Comparison of ENCODE assay signal across 26 cellular contexts in genomic region chr14:94640721-94641631, GRCh38. TPM values are rescaled to one million over a fixed set of nuclear protein-coding genes. Genes with fewer than 3 reads are reported as not detected.
DNase-seq lines count a peak whose midpoint lies in the region; ATAC-seq and TF ChIP-seq lines count a peak whose summit lies in the region.
"Had no signal": no experiment of that assay in that cellular context is flagged by ENCODE, and none has a peak within 500 bp of the region (broad histone marks: within the 10 kb centered on the region; RNA-seq: fewer than 3 reads in every experiment).

No MANE protein-coding gene starts in this region.

- H3K79me2 ChIP-seq in PC-3 (ENCODE audit: low read length), result no peaks in the 10 kb centered on the region

- intact Hi-C loops in PC-3 (cut with micrococcal nuclease), result no loop called here

- POLR2A ChIA-PET in PC-3 (lab: Charles Lee; ENCODE audit: unreplicated experiment), result no interaction called here

- CTCF ChIA-PET in PC-3 (lab: Charles Lee), result no interaction called here

- H3K9me2 ChIP-seq in PC-3 (replicated peaks; ENCODE audit: low read length), result no peaks in the 10 kb centered on the region

- H3F3A ChIP-seq in PC-3 (ENCODE audit: low read length, unreplicated experiment), result no peaks in the 10 kb centered on the region

- H3K9me3 ChIP-seq in RWPE2 (ENCODE audit: severe bottlenecking) (no peaks in the 10 kb centered on the region), PC-3 (ENCODE audit: low read length) (no peaks in the 10 kb centered on the region)
- H3K9me3 ChIP-seq: heart left ventricle, MG63, prostate gland, tibial artery had no signal

- H3K4me2 ChIP-seq in PC-3 (ENCODE audit: low read length), result no peak overlapping the region

- peak; percentile 40 for DNase-seq in activated CD8-positive, alpha-beta memory T cell treated with anti-CD3 and anti-CD28 coated beads for 24 hours
- no peak for DNase-seq in activated CD8-positive, alpha-beta memory T cell treated with anti-CD3 and anti-CD28 coated beads, Interleukin-2, amount 50 U/mL, for 48 hours
- DNase-seq in RWPE2 (ENCODE audit: low spot score) (no peak), foreskin keratinocyte (no peak), renal cortical epithelial cell (ENCODE audit: low read depth) (peak; percentile 9), PC-3 (no peak), NCI-H1436 (lab: John Stamatoyannopoulos, UW) (no peak)
- DNase-seq in activated naive CD4-positive, alpha-beta T cell treated with Interleukin-2 at 50 U/mL for 16 hours, result no peak
- DNase-seq: activated CD4-positive, alpha-beta T cell treated with anti-CD3 and anti-CD28 coated beads for 48 hours; activated T-cell treated with anti-CD3 and anti-CD28 coated beads, Interleukin-2, amount 50 U/mL, for 4 hours; effector memory CD4-positive, alpha-beta T cell; foreskin fibroblast; heart left ventricle; left cardiac atrium; MG63; NCI-H1105 treated with DMSO at 0.1 percent for 48 hours; NCI-H2029 treated with DMSO at 0.1 percent for 48 hours; NCI-H2227 treated with DMSO at 0.1 percent for 48 hours; stimulated activated naive CD4-positive, alpha-beta T cell; T-helper 2 cell; tibial artery had no signal

- peak; percentile 85 for ATAC-seq in RWPE2 (ENCODE audit: low read depth)
- ATAC-seq in foreskin keratinocyte, result peak; percentile 22
- ATAC-seq in PC-3, result no peak
- ATAC-seq: activated T-cell treated with anti-CD3 and anti-CD28 coated beads, Interleukin-2, amount 50 U/mL, for 4 hours; GM12878; heart left ventricle; left cardiac atrium had no signal

- BruUV-seq in PC-3 (replicated peaks; lab: Mats Ljungman, UMichigan), result no TSS peak

- no peak for TF ChIP-seq CTCF in RWPE2 (IDR thresholded peaks at IDR 0.05; ENCODE audit: poor library complexity, severe bottlenecking)
- TF ChIP-seq CTCF in foreskin keratinocyte (conservative IDR thresholded peaks at IDR 0.05), result no peak
- no peak for TF ChIP-seq CTCF in PC-3 (conservative IDR thresholded peaks at IDR 0.05; ENCODE audit: low read depth, low read length)

- no peaks in the 10 kb centered on the region for H3K36me3 ChIP-seq in RWPE2 (ENCODE audit: low read depth)
- H3K36me3 ChIP-seq in PC-3 (ENCODE audit: low read depth, low read length), result no peaks in the 10 kb centered on the region
- H3K36me3 ChIP-seq: heart left ventricle, MG63, prostate gland, tibial artery had no signal

- H3K4me3 ChIP-seq in RWPE2 (ENCODE audit: severe bottlenecking) (no peak overlapping the region), PC-3 (ENCODE audit: low read length) (no peak overlapping the region)
- H3K4me3 ChIP-seq: GM12878, heart left ventricle, MG63, prostate gland, SK-N-MC, tibial artery had no signal

- H3K9ac ChIP-seq in PC-3 (ENCODE audit: low read length), result no peak overlapping the region

- no peaks in the 10 kb centered on the region for H4K20me1 ChIP-seq in PC-3 (ENCODE audit: low read length)

- no peak overlapping the region for H2AFZ ChIP-seq in PC-3 (ENCODE audit: low read length)

- H3K27me3 ChIP-seq in RWPE2 (ENCODE audit: insufficient read depth, poor library complexity, severe bottlenecking) (no peaks in the 10 kb centered on the region), foreskin keratinocyte (no peaks in the 10 kb centered on the region), PC-3 (ENCODE audit: low read length) (no peaks in the 10 kb centered on the region)
- H3K27me3 ChIP-seq: heart left ventricle, MG63, tibial artery had no signal

- H3K27ac ChIP-seq in RWPE2 (ENCODE audit: poor library complexity, severe bottlenecking) (no peak overlapping the region), foreskin keratinocyte (no peak overlapping the region), PC-3 (ENCODE audit: low read length) (no peak overlapping the region)
- H3K27ac ChIP-seq: 22Rv1, heart left ventricle, HL-60, prostate gland, SK-N-MC, tibial artery had no signal

- H3K4me1 ChIP-seq in RWPE2 (ENCODE audit: insufficient read depth, poor library complexity, severe bottlenecking) (no peaks in the 10 kb centered on the region), foreskin keratinocyte (no peaks in the 10 kb centered on the region), PC-3 (ENCODE audit: insufficient read depth, low read length) (no peaks in the 10 kb centered on the region)
- H3K4me1 ChIP-seq: heart left ventricle, tibial artery had no signal

RNA-seq across cellular contexts. Expression of gene SERPINA3, which starts 28.8 kb away (rescaled TPM):
- total RNA-seq in foreskin keratinocyte (not detected in 2 replicates), renal cortical epithelial cell (6.1 and 46.4 TPM in 2 replicates), PC-3 (2014; rRNA removed) (not detected in 2 replicates)
- polyA plus RNA-seq in foreskin keratinocyte, result 0.04 TPM in 1 of 2 replicates, not detected in the other
- polyA plus RNA-seq: GM12878 had no signal

RNA-seq across cellular contexts. Expression of gene SERPINA5, which starts 59.8 kb away (rescaled TPM):
- total RNA-seq in foreskin keratinocyte, result not detected in 2 replicates
- not detected in 2 replicates for polyA plus RNA-seq in foreskin keratinocyte
- total RNA-seq in renal cortical epithelial cell, result 0.35 and 15.5 TPM in 2 replicates
- not detected in 2 replicates for total RNA-seq in PC-3 (2014; rRNA removed)
- polyA plus RNA-seq: GM12878 had no signal

Comparison
In these comparisons a context has a peak if more than half of its experiments do, and no peak if none do; other contexts are left out.
1. DNase-seq: peak in activated CD8-positive, alpha-beta memory T cell treated with anti-CD3 and anti-CD28 coated beads for 24 hours (single experiment) and renal cortical epithelial cell (single experiment); none in activated CD8-positive, alpha-beta memory T cell treated with anti-CD3 and anti-CD28 coated beads, Interleukin-2, amount 50 U/mL, for 48 hours (single experiment), RWPE2 (single experiment), foreskin keratinocyte (0 of 2), activated naive CD4-positive, alpha-beta T cell treated with Interleukin-2 at 50 U/mL for 16 hours (single experiment), PC-3 (single experiment) and NCI-H1436 (single experiment).